8 cellular contexts compared by ENCODE assay signal in the genomic region with DNA sequence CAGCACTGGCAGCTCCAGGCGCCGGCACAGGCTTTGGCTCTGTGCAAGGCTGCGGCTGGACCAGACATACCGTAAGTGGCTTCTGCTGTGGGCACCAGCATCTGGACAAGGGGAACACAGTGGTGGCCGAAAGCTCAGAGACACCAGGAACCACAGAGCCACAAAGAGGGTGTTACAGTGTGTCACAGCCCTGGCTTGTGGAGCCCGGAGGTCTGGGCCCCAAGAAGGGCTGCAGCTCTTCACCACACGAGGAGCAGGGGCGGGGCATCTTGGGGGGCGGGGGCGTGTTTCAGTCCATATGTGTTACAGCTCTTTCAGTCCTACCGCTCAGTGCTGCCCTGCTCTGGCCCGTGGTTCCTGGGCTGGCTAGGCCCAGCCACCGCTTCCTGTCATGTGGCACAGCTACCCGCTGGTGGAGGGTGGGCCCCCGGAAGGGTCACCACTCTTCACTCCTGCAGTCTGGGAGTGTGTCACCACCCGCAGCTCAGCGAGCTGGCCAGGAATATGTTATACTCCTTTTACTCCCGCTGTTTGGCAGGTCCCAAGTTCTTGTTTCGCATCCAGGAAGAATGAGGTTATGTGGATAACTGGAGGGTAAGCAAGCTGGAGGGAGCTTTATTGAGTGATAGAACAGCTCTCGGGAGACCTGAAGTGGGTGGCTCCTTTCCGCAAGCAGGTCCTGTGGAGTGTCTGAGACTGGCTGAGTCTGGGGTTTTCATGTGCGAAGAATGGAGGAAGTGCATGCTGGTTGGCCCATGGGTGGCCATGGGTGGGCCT.
A peak's percentile ranks its signal among the peaks of the same experiment; 100 is the strongest.
DNase-seq lines count a peak whose midpoint lies in the region; ATAC-seq and TF ChIP-seq lines count a peak whose summit lies in the region.

No MANE protein-coding gene starts in this region.

- ATAC-seq in GM18498 (IDR thresholded peaks at IDR 0.05; ENCODE audit: unreplicated experiment) (peak; percentile 36), GM21447 (IDR thresholded peaks at IDR 0.05; ENCODE audit: unreplicated experiment) (no peak), GM21390 (IDR thresholded peaks at IDR 0.05; ENCODE audit: unreplicated experiment) (no peak)

- peak overlapping the region; percentile 32 to 57 for H3K4me3 ChIP-seq in foreskin fibroblast (ENCODE audit: low read depth in 1 of 2, low read length in 2 of 2)

- DNase-seq in HUDEP-2 (lab: John Stamatoyannopoulos, UW; ENCODE audit: unreplicated experiment in 76 of 76) (peak in 75 of 76 experiments; percentile 21 to 96 (median 82)), foreskin fibroblast (peak; percentile 88), nucleus accumbens (lab: John Stamatoyannopoulos, UW) (peak in 34 of 56 donors; percentile 3 to 55 (median 22)), NCI-H187 (lab: John Stamatoyannopoulos, UW) (no peak)
- DNase-seq in activated CD8-positive, alpha-beta memory T cell treated with anti-CD3 and anti-CD28 coated beads, Interleukin-2, amount 50 U/mL, for 24 hours (ENCODE audit: extremely low read depth): peak; percentile 41

- TF ChIP-seq CTCF in foreskin fibroblast (IDR thresholded peaks at IDR 0.05; ENCODE audit: low read depth, low read length): no peak

Comparison
In these comparisons a context has a peak if more than half of its experiments do, and no peak if none do; other contexts are left out.
1. DNase-seq: peak in HUDEP-2 (75 of 76), activated CD8-positive, alpha-beta memory T cell treated with anti-CD3 and anti-CD28 coated beads, Interleukin-2, amount 50 U/mL, for 24 hours (single experiment), foreskin fibroblast (2 of 2) and nucleus accumbens (34 of 56); none in NCI-H187 (0 of 2).